Comparison of ENCODE assay signal across 2 cellular contexts in genomic region chrX:119186763-119187162, GRCh38.
TF ChIP-seq lines count a peak whose summit lies in the region.

No MANE protein-coding gene starts in this region.

TF ChIP-seq in SK-N-SH, 30 proteins besides CTCF, POLR2A, EP300 and RAD21 (continued from another document):
- TF ChIP-seq MAX (IDR thresholded peaks at IDR 0.05; ENCODE audit: low read depth) (no peak), SIN3A (IDR thresholded peaks at IDR 0.05; ENCODE audit: borderline replicate concordance, low read depth, low read length) (no peak), FOXJ3 (CRISPR knock-in tag; IDR thresholded peaks at IDR 0.05) (no peak), IRF3 (IDR thresholded peaks at IDR 0.05; ENCODE audit: low read depth, low read length) (no peak), SMC3 (IDR thresholded peaks at IDR 0.05; ENCODE audit: low read depth, low read length) (no peak), RXRA (IDR thresholded peaks at IDR 0.05; ENCODE audit: borderline replicate concordance, low read depth) (no peak), FOXM1 (IDR thresholded peaks at IDR 0.05; ENCODE audit: low read depth) (no peak), NFIC (IDR thresholded peaks at IDR 0.05; ENCODE audit: borderline replicate concordance) (no peak), POLR2AphosphoS5 (IDR thresholded peaks at IDR 0.05; ENCODE audit: low read depth, low read length) (no peak), TCF12 (IDR thresholded peaks at IDR 0.05) (no peak)
- TF ChIP-seq, protein P1, sequence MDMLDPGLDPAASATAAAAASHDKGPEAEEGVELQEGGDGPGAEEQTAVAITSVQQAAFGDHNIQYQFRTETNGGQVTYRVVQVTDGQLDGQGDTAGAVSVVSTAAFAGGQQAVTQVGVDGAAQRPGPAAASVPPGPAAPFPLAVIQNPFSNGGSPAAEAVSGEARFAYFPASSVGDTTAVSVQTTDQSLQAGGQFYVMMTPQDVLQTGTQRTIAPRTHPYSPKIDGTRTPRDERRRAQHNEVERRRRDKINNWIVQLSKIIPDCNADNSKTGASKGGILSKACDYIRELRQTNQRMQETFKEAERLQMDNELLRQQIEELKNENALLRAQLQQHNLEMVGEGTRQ (IDR thresholded peaks at IDR 0.05; ENCODE audit: borderline replicate concordance, low read depth, low read length) = no peak

TF ChIP-seq in SK-N-SH treated with all-trans-retinoic acid at 6 μM for 48 hours, 23 proteins besides CTCF, POLR2A, EP300 and RAD21 (continued from another document):
- TF ChIP-seq OSR1 (CRISPR knock-in tag; IDR thresholded peaks at IDR 0.05) (no peak), PPARA (CRISPR knock-in tag; IDR thresholded peaks at IDR 0.05; ENCODE audit: borderline replicate concordance) (no peak), RARB (CRISPR knock-in tag; IDR thresholded peaks at IDR 0.05) (no peak), CSRNP3 (CRISPR knock-in tag; IDR thresholded peaks at IDR 0.05) (no peak), ISL1 (CRISPR knock-in tag; IDR thresholded peaks at IDR 0.05) (no peak)
